Comparison of ENCODE assay signal across 20 cellular contexts in genomic region chr5:116650964-116651363, GRCh38.
"Had no signal": no experiment of that assay in that cellular context is flagged by ENCODE, and none has a peak within 500 bp of the region (broad histone marks: within the 10 kb centered on the region; RNA-seq: fewer than 3 reads in every experiment).

No MANE protein-coding gene starts in this region.

- H3K9me3 Mint-ChIP-seq: activated naive CD4-positive, alpha-beta T cell treated with anti-CD3 and anti-CD28 coated beads, Interleukin-2, amount 50 U/mL, for 24 hours; endodermal cell; memory B cell; naive B cell; neural crest cell had no signal

- DNase-seq: activated CD4-positive, alpha-beta T cell treated with anti-CD3 and anti-CD28 coated beads for 1 hour; activated CD8-positive, alpha-beta memory T cell treated with anti-CD3 and anti-CD28 coated beads for 24 hours; activated CD8-positive, alpha-beta memory T cell treated with anti-CD3 and anti-CD28 coated beads, Interleukin-2, amount 50 U/mL, for 48 hours; activated effector memory CD4-positive, alpha-beta T cell treated with anti-CD3 and anti-CD28 coated beads, Interleukin-2, amount 50 U/mL, for 16 hours; activated T-cell treated with anti-CD3 and anti-CD28 coated beads, Interleukin-2, amount 50 U/mL, for 48 hours; adrenal gland; dermis blood vessel endothelial cell; endodermal cell; foreskin fibroblast; mucosa of descending colon; naive B cell; stimulated activated naive CD4-positive, alpha-beta T cell treated with Interleukin-2 at 50 U/mL for 16 hours; thyroid gland; uterus had no signal

- H3K36me3 Mint-ChIP-seq: activated naive CD4-positive, alpha-beta T cell treated with anti-CD3 and anti-CD28 coated beads, Interleukin-2, amount 50 U/mL, for 24 hours; memory B cell; naive B cell had no signal

- H3K4me3 Mint-ChIP-seq: activated naive CD4-positive, alpha-beta T cell treated with anti-CD3 and anti-CD28 coated beads, Interleukin-2, amount 50 U/mL, for 24 hours; endodermal cell; memory B cell; neural crest cell had no signal

- ATAC-seq: mucosa of descending colon had no signal

- H3K4me1 Mint-ChIP-seq: activated naive CD4-positive, alpha-beta T cell treated with anti-CD3 and anti-CD28 coated beads, Interleukin-2, amount 50 U/mL, for 24 hours; naive B cell had no signal

- H3K27ac ChIP-seq: adrenal gland, epithelial cell of prostate, thyroid gland, uterus, VCaP had no signal

- H3K27ac Mint-ChIP-seq: activated naive CD4-positive, alpha-beta T cell treated with anti-CD3 and anti-CD28 coated beads, Interleukin-2, amount 50 U/mL, for 24 hours; memory B cell; naive B cell; progenitor cell of endocrine pancreas had no signal
